ENCODE assay signal across 15 cellular contexts in the genomic region with DNA sequence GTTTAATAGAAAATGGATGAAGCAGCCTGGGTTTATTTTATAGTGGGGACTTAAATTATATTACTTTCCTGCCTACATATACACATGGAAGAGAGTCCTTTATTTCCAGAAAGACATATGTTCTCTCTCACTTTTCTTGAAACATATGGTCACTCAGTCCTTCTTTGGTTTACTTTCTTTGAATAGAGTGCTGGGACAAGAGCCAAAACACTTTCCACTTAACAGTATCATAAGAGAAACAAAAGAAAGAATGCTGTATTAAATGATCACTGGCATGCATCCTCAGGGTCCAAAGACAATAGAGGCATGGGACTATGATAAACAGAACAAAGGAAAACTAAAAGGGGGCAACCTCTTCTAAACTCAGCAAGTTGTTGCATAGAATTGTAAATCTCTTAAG.
"Had no signal": no experiment of that assay in that cellular context is flagged by ENCODE, and none has a peak within 500 bp of the region (broad histone marks: within the 10 kb centered on the region; RNA-seq: fewer than 3 reads in every experiment).

No MANE protein-coding gene starts in this region.

- ATAC-seq: activated CD4-positive, CD25-positive, alpha-beta regulatory T cell treated with anti-CD3 and anti-CD28 coated beads, Interleukin-2, amount 50 U/mL, for 24 hours; esophagus mucosa; right lobe of liver had no signal

- H3K4me1 Mint-ChIP-seq: activated naive CD8-positive, alpha-beta T cell treated with anti-CD3 and anti-CD28 coated beads, Interleukin-2, amount 10 ng/mL, durations not matched to agents 7 days and 5 days; mesothelial cell of epicardium; neural crest cell had no signal

- H3K36me3 Mint-ChIP-seq: activated naive CD8-positive, alpha-beta T cell treated with anti-CD3 and anti-CD28 coated beads, Interleukin-2, amount 10 ng/mL, durations not matched to agents 7 days and 5 days; mesothelial cell of epicardium had no signal

- H3K4me3 Mint-ChIP-seq: activated naive CD8-positive, alpha-beta T cell treated with anti-CD3 and anti-CD28 coated beads, Interleukin-2, amount 10 ng/mL, durations not matched to agents 7 days and 5 days; mesothelial cell of epicardium; neural crest cell; stimulated activated naive CD8-positive, alpha-beta T cell treated with anti-CD3 and anti-CD28 coated beads, Interleukin-15, Interleukin-2, amounts not matched to agents 100 ng/mL and 50 ng/mL, for 24 hours had no signal

- DNase-seq: activated naive CD4-positive, alpha-beta T cell; activated naive CD8-positive, alpha-beta T cell treated with anti-CD3 and anti-CD28 coated beads, Interleukin-2, amount 10 ng/mL, durations not matched to agents 7 days and 5 days; aorta; central memory CD4-positive, alpha-beta T cell; colonic mucosa; right lobe of liver; T-helper 9 cell; testis; upper lobe of left lung had no signal

- H3K27ac Mint-ChIP-seq: activated naive CD8-positive, alpha-beta T cell treated with anti-CD3 and anti-CD28 coated beads, Interleukin-2, amount 10 ng/mL, durations not matched to agents 7 days and 5 days; mesothelial cell of epicardium; stimulated activated naive CD8-positive, alpha-beta T cell treated with anti-CD3 and anti-CD28 coated beads, Interleukin-15, Interleukin-2, amounts not matched to agents 100 ng/mL and 50 ng/mL, for 24 hours had no signal

- H3K27me3 Mint-ChIP-seq: activated naive CD8-positive, alpha-beta T cell treated with anti-CD3 and anti-CD28 coated beads, Interleukin-2, amount 10 ng/mL, durations not matched to agents 7 days and 5 days; stimulated activated naive CD8-positive, alpha-beta T cell treated with anti-CD3 and anti-CD28 coated beads, Interleukin-15, Interleukin-2, amounts not matched to agents 100 ng/mL and 50 ng/mL, for 24 hours had no signal

- H3K27me3 ChIP-seq: colonic mucosa, right lobe of liver, testis, upper lobe of left lung had no signal

- H3K4me1 ChIP-seq: colonic mucosa, prostate gland, right lobe of liver, testis, upper lobe of left lung had no signal

- H3K36me3 ChIP-seq: colonic mucosa, prostate gland, right lobe of liver, upper lobe of left lung had no signal

- H3K9me3 ChIP-seq: colonic mucosa, prostate gland, right lobe of liver, testis, upper lobe of left lung had no signal

- H3K27ac ChIP-seq: colonic mucosa, prostate gland, right lobe of liver, testis, upper lobe of left lung had no signal

- H3K4me3 ChIP-seq: colonic mucosa, prostate gland, right lobe of liver, testis, upper lobe of left lung had no signal

- H3K9me3 Mint-ChIP-seq: activated naive CD8-positive, alpha-beta T cell treated with anti-CD3 and anti-CD28 coated beads, Interleukin-2, amount 10 ng/mL, durations not matched to agents 7 days and 5 days; mesothelial cell of epicardium; neural crest cell had no signal
